ENCODE assay signal across 1 cellular context in the genomic region with DNA sequence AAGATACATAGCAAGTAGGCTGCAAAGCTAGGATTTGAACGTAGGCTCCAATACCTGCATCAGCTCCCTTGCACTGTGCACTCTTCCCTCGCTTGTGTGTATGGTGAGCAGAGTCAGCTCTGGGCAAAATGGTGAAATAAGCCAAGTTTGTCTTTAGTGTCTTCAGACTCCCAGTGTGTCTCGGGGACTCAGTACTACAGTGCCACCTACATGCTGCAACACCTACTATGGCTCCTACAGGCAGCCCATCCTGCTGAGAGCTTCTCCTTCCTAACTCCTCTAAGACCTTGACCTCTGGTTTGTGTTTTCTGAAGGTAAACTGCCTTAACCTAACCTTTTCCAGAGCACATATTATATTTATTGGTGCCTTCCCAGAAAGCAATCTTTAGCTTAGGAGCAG.
TF ChIP-seq lines count a peak whose summit lies in the region.

No MANE protein-coding gene starts in this region.

TF ChIP-seq in K562, 482 proteins besides CTCF, POLR2A, EP300 and RAD21:
- TF ChIP-seq CBX3 (IDR thresholded peaks at IDR 0.05; ENCODE audit: borderline replicate concordance in 1 of 2, low read length in 2 of 2) (no peak), TRIM28 (IDR thresholded peaks at IDR 0.05) (no peak), ESRRA (IDR thresholded peaks at IDR 0.05; ENCODE audit: borderline replicate concordance, low read depth) (peak; percentile 31; the same call in 1 of the 2 replicates), CBFA2T2 (conservative IDR thresholded peaks at IDR 0.05) (no peak), U2AF1 (optimal IDR thresholded peaks at IDR 0.05; ENCODE audit: low read depth, low read length) (no peak), BRD9 (IDR thresholded peaks at IDR 0.05; ENCODE audit: low read depth, partially characterized antibody) (no peak), ZNF23 (CRISPR knock-in tag; IDR thresholded peaks at IDR 0.05) (no peak), SRSF9 (IDR thresholded peaks at IDR 0.05; ENCODE audit: borderline replicate concordance, low read depth, low read length) (no peak), FIP1L1 (IDR thresholded peaks at IDR 0.05; ENCODE audit: low read depth, low read length, poor library complexity, severe bottlenecking) (no peak), BACH1 (tag; IDR thresholded peaks at IDR 0.05) (no peak), CSDE1 (IDR thresholded peaks at IDR 0.05) (no peak), ZKSCAN1 (IDR thresholded peaks at IDR 0.05; ENCODE audit: low read depth, low read length) (0 out of 2 replicates have a peak, but pooled peaks have one; percentile 48), HDGF (IDR thresholded peaks at IDR 0.05) (no peak), RCOR1 (IDR thresholded peaks at IDR 0.05; ENCODE audit: borderline replicate concordance in 1 of 2, low read depth in 2 of 2, low read length in 2 of 2) (no peak), FOXP1 (CRISPR knock-in tag; IDR thresholded peaks at IDR 0.05) (no peak), YY1 (IDR thresholded peaks at IDR 0.05; ENCODE audit: borderline replicate concordance in 1 of 3, control insufficient read depth in 1 of 3, extremely low read depth in 1 of 3, insufficient read depth in 3 of 3, insufficient read length in 1 of 3, insufficient replicate concordance in 2 of 3, low read depth in 1 of 3, low read length in 2 of 3) (peak in 1 of 3 experiments; percentile 55), CTBP1 (IDR thresholded peaks at IDR 0.05; ENCODE audit: borderline replicate concordance) (no peak)
- TF ChIP-seq, protein P1, sequence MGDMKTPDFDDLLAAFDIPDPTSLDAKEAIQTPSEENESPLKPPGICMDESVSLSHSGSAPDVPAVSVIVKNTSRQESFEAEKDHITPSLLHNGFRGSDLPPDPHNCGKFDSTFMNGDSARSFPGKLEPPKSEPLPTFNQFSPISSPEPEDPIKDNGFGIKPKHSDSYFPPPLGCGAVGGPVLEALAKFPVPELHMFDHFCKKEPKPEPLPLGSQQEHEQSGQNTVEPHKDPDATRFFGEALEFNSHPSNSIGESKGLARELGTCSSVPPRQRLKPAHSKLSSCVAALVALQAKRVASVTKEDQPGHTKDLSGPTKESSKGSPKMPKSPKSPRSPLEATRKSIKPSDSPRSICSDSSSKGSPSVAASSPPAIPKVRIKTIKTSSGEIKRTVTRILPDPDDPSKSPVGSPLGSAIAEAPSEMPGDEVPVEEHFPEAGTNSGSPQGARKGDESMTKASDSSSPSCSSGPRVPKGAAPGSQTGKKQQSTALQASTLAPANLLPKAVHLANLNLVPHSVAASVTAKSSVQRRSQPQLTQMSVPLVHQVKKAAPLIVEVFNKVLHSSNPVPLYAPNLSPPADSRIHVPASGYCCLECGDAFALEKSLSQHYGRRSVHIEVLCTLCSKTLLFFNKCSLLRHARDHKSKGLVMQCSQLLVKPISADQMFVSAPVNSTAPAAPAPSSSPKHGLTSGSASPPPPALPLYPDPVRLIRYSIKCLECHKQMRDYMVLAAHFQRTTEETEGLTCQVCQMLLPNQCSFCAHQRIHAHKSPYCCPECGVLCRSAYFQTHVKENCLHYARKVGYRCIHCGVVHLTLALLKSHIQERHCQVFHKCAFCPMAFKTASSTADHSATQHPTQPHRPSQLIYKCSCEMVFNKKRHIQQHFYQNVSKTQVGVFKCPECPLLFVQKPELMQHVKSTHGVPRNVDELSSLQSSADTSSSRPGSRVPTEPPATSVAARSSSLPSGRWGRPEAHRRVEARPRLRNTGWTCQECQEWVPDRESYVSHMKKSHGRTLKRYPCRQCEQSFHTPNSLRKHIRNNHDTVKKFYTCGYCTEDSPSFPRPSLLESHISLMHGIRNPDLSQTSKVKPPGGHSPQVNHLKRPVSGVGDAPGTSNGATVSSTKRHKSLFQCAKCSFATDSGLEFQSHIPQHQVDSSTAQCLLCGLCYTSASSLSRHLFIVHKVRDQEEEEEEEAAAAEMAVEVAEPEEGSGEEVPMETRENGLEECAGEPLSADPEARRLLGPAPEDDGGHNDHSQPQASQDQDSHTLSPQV (IDR thresholded peaks at IDR 0.05), result no peak
- TF ChIP-seq, protein P2, sequence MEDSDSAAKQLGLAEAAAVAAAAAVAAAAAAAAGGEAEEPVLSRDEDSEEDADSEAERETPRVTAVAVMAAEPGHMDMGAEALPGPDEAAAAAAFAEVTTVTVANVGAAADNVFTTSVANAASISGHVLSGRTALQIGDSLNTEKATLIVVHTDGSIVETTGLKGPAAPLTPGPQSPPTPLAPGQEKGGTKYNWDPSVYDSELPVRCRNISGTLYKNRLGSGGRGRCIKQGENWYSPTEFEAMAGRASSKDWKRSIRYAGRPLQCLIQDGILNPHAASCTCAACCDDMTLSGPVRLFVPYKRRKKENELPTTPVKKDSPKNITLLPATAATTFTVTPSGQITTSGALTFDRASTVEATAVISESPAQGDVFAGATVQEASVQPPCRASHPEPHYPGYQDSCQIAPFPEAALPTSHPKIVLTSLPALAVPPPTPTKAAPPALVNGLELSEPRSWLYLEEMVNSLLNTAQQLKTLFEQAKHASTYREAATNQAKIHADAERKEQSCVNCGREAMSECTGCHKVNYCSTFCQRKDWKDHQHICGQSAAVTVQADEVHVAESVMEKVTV (CRISPR knock-in tag; IDR thresholded peaks at IDR 0.05), result 0 out of 2 replicates have a peak, but pooled peaks have one; percentile 18
- TF ChIP-seq, protein P3, sequence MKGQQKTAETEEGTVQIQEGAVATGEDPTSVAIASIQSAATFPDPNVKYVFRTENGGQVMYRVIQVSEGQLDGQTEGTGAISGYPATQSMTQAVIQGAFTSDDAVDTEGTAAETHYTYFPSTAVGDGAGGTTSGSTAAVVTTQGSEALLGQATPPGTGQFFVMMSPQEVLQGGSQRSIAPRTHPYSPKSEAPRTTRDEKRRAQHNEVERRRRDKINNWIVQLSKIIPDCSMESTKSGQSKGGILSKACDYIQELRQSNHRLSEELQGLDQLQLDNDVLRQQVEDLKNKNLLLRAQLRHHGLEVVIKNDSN (CRISPR knock-in tag; IDR thresholded peaks at IDR 0.05), result no peak
